Comparison of ENCODE assay signal across 23 cellular contexts in genomic region chr1:53083636-53084588, GRCh38. TPM values are rescaled to one million over a fixed set of nuclear protein-coding genes. Genes with fewer than 3 reads are reported as not detected.
"Had no signal": no experiment of that assay in that cellular context is flagged by ENCODE, and none has a peak within 500 bp of the region (broad histone marks: within the 10 kb centered on the region; RNA-seq: fewer than 3 reads in every experiment).

No MANE protein-coding gene starts in this region.

- H3K9me3 Mint-ChIP-seq: activated CD4-positive, alpha-beta T cell treated with anti-CD3 and anti-CD28 coated beads, Interleukin-2, amount 10 ng/mL, durations not matched to agents 7 days and 5 days; activated T-cell treated with anti-CD3 and anti-CD28 coated beads, Interleukin-2, amount 50 U/mL, for 72 hours had no signal

- H3K27me3 ChIP-seq: body of pancreas, foreskin keratinocyte, upper lobe of left lung had no signal

- H3K27me3 Mint-ChIP-seq: activated CD4-positive, alpha-beta T cell treated with anti-CD3 and anti-CD28 coated beads, Interleukin-2, amount 10 ng/mL, durations not matched to agents 7 days and 5 days; activated naive CD8-positive, alpha-beta T cell had no signal

- H3K27ac ChIP-seq: body of pancreas, foreskin keratinocyte, upper lobe of left lung had no signal

- H3K27ac Mint-ChIP-seq: activated CD4-positive, alpha-beta T cell treated with anti-CD3 and anti-CD28 coated beads, Interleukin-2, amount 10 ng/mL, durations not matched to agents 7 days and 5 days; activated naive CD8-positive, alpha-beta T cell had no signal

- H3K36me3 ChIP-seq: upper lobe of left lung had no signal

- H3K4me1 Mint-ChIP-seq: activated CD4-positive, alpha-beta T cell treated with anti-CD3 and anti-CD28 coated beads, Interleukin-2, amount 10 ng/mL, durations not matched to agents 7 days and 5 days had no signal

- H3K9me3 ChIP-seq: body of pancreas, upper lobe of left lung had no signal

- H3K4me1 ChIP-seq: body of pancreas, foreskin keratinocyte, upper lobe of left lung had no signal

- H3K36me3 Mint-ChIP-seq: activated naive CD8-positive, alpha-beta T cell had no signal

- H3K4me3 ChIP-seq: body of pancreas, coronary artery, lung, upper lobe of left lung had no signal

- ATAC-seq: body of pancreas, left colon had no signal

- H3K4me3 Mint-ChIP-seq: activated CD4-positive, alpha-beta T cell treated with anti-CD3 and anti-CD28 coated beads, Interleukin-2, amount 10 ng/mL, durations not matched to agents 7 days and 5 days; activated naive CD8-positive, alpha-beta T cell; activated T-cell treated with anti-CD3 and anti-CD28 coated beads, Interleukin-2, amount 50 U/mL, for 72 hours had no signal

- DNase-seq: activated CD4-positive, alpha-beta T cell treated with anti-CD3 and anti-CD28 coated beads, Interleukin-2, amount 10 ng/mL, durations not matched to agents 7 days and 5 days; activated CD4-positive, CD25-positive, alpha-beta regulatory T cell; activated CD8-positive, alpha-beta memory T cell treated with anti-CD3 and anti-CD28 coated beads, Interleukin-2, amount 50 U/mL, for 48 hours; activated gamma-delta T cell; activated T-cell treated with anti-CD3 and anti-CD28 coated beads, Interleukin-2, amount 50 U/mL, for 72 hours; amniotic stem cell; body of pancreas; caudate nucleus; effector CD4-positive, alpha-beta T cell; foreskin keratinocyte; left colon; midbrain; retina; stimulated activated CD4-positive, alpha-beta T cell treated with anti-CD3 and anti-CD28 coated beads, Interleukin-15, amount 100 ng/mL, for 24 hours; stimulated activated CD4-positive, alpha-beta T cell treated with anti-CD3 and anti-CD28 coated beads, Interleukin-4, amount 100 ng/mL, for 24 hours; stimulated activated naive CD4-positive, alpha-beta T cell treated with Interleukin-2 at 50 U/mL for 16 hours; upper lobe of left lung had no signal

RNA-seq across cellular contexts. Expression of gene PODN, which starts 21.9 kb away (rescaled TPM):
- total RNA-seq: activated CD4-positive, alpha-beta T cell treated with anti-CD3 and anti-CD28 coated beads, Interleukin-2, amount 10 ng/mL, durations not matched to agents 7 days and 5 days; activated T-cell treated with anti-CD3 and anti-CD28 coated beads, Interleukin-2, amount 50 U/mL, for 72 hours; foreskin keratinocyte; T-helper 2 cell treated with Interferon-gamma antibody and Interleukin-4, amounts not matched to agents 100 ng/mL and 5 ng/mL, for 36 hours had no signal
- polyA plus RNA-seq: foreskin keratinocyte had no signal

RNA-seq across cellular contexts. Expression of gene SLC1A7, which starts 58.5 kb away (rescaled TPM):
- total RNA-seq: activated CD4-positive, alpha-beta T cell treated with anti-CD3 and anti-CD28 coated beads, Interleukin-2, amount 10 ng/mL, durations not matched to agents 7 days and 5 days; activated T-cell treated with anti-CD3 and anti-CD28 coated beads, Interleukin-2, amount 50 U/mL, for 72 hours; body of pancreas; foreskin keratinocyte; skeletal muscle tissue; T-helper 2 cell treated with Interferon-gamma antibody and Interleukin-4, amounts not matched to agents 100 ng/mL and 5 ng/mL, for 36 hours; temporal lobe had no signal
- polyA plus RNA-seq: foreskin keratinocyte had no signal
